In the genomic region with DNA sequence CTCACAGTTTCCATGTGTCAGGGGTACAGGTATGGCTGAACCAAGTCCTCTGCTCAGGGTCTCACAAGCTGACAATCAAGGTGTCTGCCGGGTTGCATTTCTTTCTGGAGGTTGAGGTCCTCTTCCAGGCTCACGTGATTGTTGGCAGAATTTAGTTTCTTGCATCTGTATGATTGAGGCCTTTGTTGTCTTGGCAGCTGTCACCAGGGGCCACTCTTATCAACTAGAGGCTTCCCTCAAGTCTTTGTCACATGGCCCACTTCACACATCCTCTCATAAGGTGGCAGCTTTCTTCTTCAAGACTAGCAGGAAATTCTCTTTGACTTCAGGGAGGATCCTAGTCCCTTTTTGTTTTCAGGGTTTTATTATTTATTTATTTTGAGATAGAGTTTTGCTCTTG, we compare ENCODE assay signal across 17 cellular contexts. TPM values are rescaled to one million over a fixed set of nuclear protein-coding genes. Genes with fewer than 3 reads are reported as not detected.
DNase-seq lines count a peak whose midpoint lies in the region; ATAC-seq and TF ChIP-seq lines count a peak whose summit lies in the region.
"Had no signal": no experiment of that assay in that cellular context is flagged by ENCODE, and none has a peak within 500 bp of the region (broad histone marks: within the 10 kb centered on the region; RNA-seq: fewer than 3 reads in every experiment).

No MANE protein-coding gene starts in this region.

- no peak for TF ChIP-seq EP300 in gastroesophageal sphincter (IDR thresholded peaks at IDR 0.05)

- H3K27ac ChIP-seq in Peyer's patch (no peak overlapping the region), gastroesophageal sphincter (no peak overlapping the region)
- H3K27ac ChIP-seq: neutrophil had no signal

- H3K27me3 ChIP-seq in Peyer's patch: no peaks in the 10 kb centered on the region
- no peaks in the 10 kb centered on the region for H3K27me3 ChIP-seq in gastroesophageal sphincter
- H3K27me3 ChIP-seq: neutrophil, spleen had no signal

- TF ChIP-seq CTCF in Peyer's patch (IDR thresholded peaks at IDR 0.05): peak in 1 of 6 experiments; percentile 23
- TF ChIP-seq CTCF in progenitor cell of endocrine pancreas (IDR thresholded peaks at IDR 0.05; ENCODE audit: unreplicated experiment): no peak
- no peak for TF ChIP-seq CTCF in gastroesophageal sphincter (IDR thresholded peaks at IDR 0.05)
- no peak for TF ChIP-seq CTCF in WTC11 (IDR thresholded peaks at IDR 0.05)

- no peak for ATAC-seq in activated T-cell treated with anti-CD3 and anti-CD28 coated beads, Interleukin-2, amount 50 U/mL, for 4 hours
- ATAC-seq in gastroesophageal sphincter: no peak
- ATAC-seq in GM18858 (IDR thresholded peaks at IDR 0.05; ENCODE audit: unreplicated experiment): no peak
- no peak for ATAC-seq in WTC11
- ATAC-seq: HepG2 had no signal

- peaks cover 52% of the 10 kb centered on the region for H3K4me1 Mint-ChIP-seq in activated T-cell treated with anti-CD3 and anti-CD28 coated beads, Interleukin-2, amount 50 U/mL, for 4 hours (ENCODE audit: low read depth)
- H3K4me1 Mint-ChIP-seq in progenitor cell of endocrine pancreas (ENCODE audit: low read depth) (peaks cover 27% of the 10 kb centered on the region), WTC11 (peaks cover 34% of the 10 kb centered on the region)

- TF ChIP-seq POLR2A in Peyer's patch (IDR thresholded peaks at IDR 0.05): no peak
- no peak for TF ChIP-seq POLR2A in gastroesophageal sphincter (IDR thresholded peaks at IDR 0.05)

- DNase-seq in stimulated activated CD4-positive, alpha-beta T cell treated with anti-CD3 and anti-CD28 coated beads, Interleukin-2, amount 100 ng/mL, for 4 hours (ENCODE audit: low read depth): peak; percentile 20
- no peak for DNase-seq in stimulated activated CD4-positive, alpha-beta T cell treated with anti-CD3 and anti-CD28 coated beads, Interleukin-12 subunit alpha, Interleukin-12 subunit beta, amount 100 ng/mL, for 4 hours
- peak in 2 of 3 donors; percentile 44 to 70 for DNase-seq in Peyer's patch
- peak; percentile 14 for DNase-seq in activated T-cell treated with anti-CD3 and anti-CD28 coated beads, Interleukin-2, amount 50 U/mL, for 4 hours
- no peak for DNase-seq in progenitor cell of endocrine pancreas (ENCODE audit: low spot score, unreplicated experiment)
- no peak for DNase-seq in WTC11 (ENCODE audit: low spot score)
- DNase-seq: AML-193, head of caudate nucleus, HFFc6, NCI-H1694 treated with DMSO at 0.1 percent for 48 hours, SIG-M5, spleen had no signal

- 93% methylated on average over 2 of the region's 2 CpGs; no CpG with 5 or more reads in 1 of the 2 donors for WGBS in gastroesophageal sphincter (ENCODE audit: low coverage in 1 of 2), 2 donors

- H3K27ac Mint-ChIP-seq in progenitor cell of endocrine pancreas: peak overlapping the region; percentile 5
- H3K27ac Mint-ChIP-seq in WTC11: no peak overlapping the region
- H3K27ac Mint-ChIP-seq: brain, HFFc6 had no signal

- H3K4me1 ChIP-seq in Peyer's patch (peaks cover 0 to 69% (median 18%) of the 10 kb centered on the region in 4 donors), gastroesophageal sphincter (peaks cover 0 to 24% (median 4%) of the 10 kb centered on the region in 3 donors)

- H3K4me3 ChIP-seq in Peyer's patch: no peak overlapping the region
- no peak overlapping the region for H3K4me3 ChIP-seq in gastroesophageal sphincter
- H3K4me3 ChIP-seq: spleen had no signal

- H3K9me3 ChIP-seq in Peyer's patch (no peaks in the 10 kb centered on the region), gastroesophageal sphincter (no peaks in the 10 kb centered on the region)
- H3K9me3 ChIP-seq: neutrophil, spleen had no signal

- H3K36me3 Mint-ChIP-seq in activated T-cell treated with anti-CD3 and anti-CD28 coated beads, Interleukin-2, amount 50 U/mL, for 4 hours (ENCODE audit: insufficient read depth): no peaks in the 10 kb centered on the region
- H3K36me3 Mint-ChIP-seq in progenitor cell of endocrine pancreas (ENCODE audit: insufficient read depth) (no peaks in the 10 kb centered on the region), WTC11 (no peaks in the 10 kb centered on the region)
- H3K36me3 Mint-ChIP-seq: brain had no signal

- no peaks in the 10 kb centered on the region for H3K27me3 Mint-ChIP-seq in activated T-cell treated with anti-CD3 and anti-CD28 coated beads, Interleukin-2, amount 50 U/mL, for 4 hours (ENCODE audit: low read depth)
- H3K27me3 Mint-ChIP-seq in progenitor cell of endocrine pancreas (no peaks in the 10 kb centered on the region), WTC11 (ENCODE audit: low read depth) (no peaks in the 10 kb centered on the region; the same call in 1 of the 2 replicates)

- H3K4me3 Mint-ChIP-seq in activated T-cell treated with anti-CD3 and anti-CD28 coated beads, Interleukin-2, amount 50 U/mL, for 4 hours: no peak overlapping the region
- H3K4me3 Mint-ChIP-seq in progenitor cell of endocrine pancreas (ENCODE audit: low read depth) (no peak overlapping the region), WTC11 (no peak overlapping the region)
- H3K4me3 Mint-ChIP-seq: brain, HFFc6 had no signal

- POLR2A ChIA-PET in WTC11 (lab: Charles Lee): no interaction called here

- CTCF ChIA-PET in WTC11 (lab: Charles Lee): no interaction called here

- no peaks in the 10 kb centered on the region for H3K9me3 Mint-ChIP-seq in activated T-cell treated with anti-CD3 and anti-CD28 coated beads, Interleukin-2, amount 50 U/mL, for 4 hours
- H3K9me3 Mint-ChIP-seq in progenitor cell of endocrine pancreas (ENCODE audit: low read depth) (no peaks in the 10 kb centered on the region), WTC11 (peaks cover 3% of the 10 kb centered on the region; the same call in 1 of the 2 replicates)
- H3K9me3 Mint-ChIP-seq: HFFc6 had no signal

- H3K36me3 ChIP-seq in Peyer's patch: no peaks in the 10 kb centered on the region
- no peaks in the 10 kb centered on the region for H3K36me3 ChIP-seq in gastroesophageal sphincter
- H3K36me3 ChIP-seq: neutrophil, spleen had no signal

TF ChIP-seq in WTC11, 78 proteins besides CTCF, POLR2A, EP300 and RAD21 (continues in another document):
- TF ChIP-seq, protein P1, sequence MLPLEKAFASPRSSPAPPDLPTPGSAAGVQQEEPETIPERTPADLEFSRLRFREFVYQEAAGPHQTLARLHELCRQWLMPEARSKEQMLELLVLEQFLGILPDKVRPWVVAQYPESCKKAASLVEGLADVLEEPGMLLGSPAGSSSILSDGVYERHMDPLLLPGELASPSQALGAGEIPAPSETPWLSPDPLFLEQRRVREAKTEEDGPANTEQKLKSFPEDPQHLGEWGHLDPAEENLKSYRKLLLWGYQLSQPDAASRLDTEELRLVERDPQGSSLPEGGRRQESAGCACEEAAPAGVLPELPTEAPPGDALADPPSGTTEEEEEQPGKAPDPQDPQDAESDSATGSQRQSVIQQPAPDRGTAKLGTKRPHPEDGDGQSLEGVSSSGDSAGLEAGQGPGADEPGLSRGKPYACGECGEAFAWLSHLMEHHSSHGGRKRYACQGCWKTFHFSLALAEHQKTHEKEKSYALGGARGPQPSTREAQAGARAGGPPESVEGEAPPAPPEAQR (CRISPR knock-in tag; IDR thresholded peaks at IDR 0.05): no peak
- TF ChIP-seq ZNF396 (CRISPR knock-in tag; IDR thresholded peaks at IDR 0.05; ENCODE audit: borderline replicate concordance) (no peak), NR1H2 (CRISPR knock-in tag; IDR thresholded peaks at IDR 0.05) (no peak), FOXK1 (CRISPR knock-in tag; IDR thresholded peaks at IDR 0.05) (no peak), EMX1 (CRISPR knock-in tag; IDR thresholded peaks at IDR 0.05) (no peak)
- TF ChIP-seq, protein P2, sequence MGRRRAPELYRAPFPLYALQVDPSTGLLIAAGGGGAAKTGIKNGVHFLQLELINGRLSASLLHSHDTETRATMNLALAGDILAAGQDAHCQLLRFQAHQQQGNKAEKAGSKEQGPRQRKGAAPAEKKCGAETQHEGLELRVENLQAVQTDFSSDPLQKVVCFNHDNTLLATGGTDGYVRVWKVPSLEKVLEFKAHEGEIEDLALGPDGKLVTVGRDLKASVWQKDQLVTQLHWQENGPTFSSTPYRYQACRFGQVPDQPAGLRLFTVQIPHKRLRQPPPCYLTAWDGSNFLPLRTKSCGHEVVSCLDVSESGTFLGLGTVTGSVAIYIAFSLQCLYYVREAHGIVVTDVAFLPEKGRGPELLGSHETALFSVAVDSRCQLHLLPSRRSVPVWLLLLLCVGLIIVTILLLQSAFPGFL (CRISPR knock-in tag; IDR thresholded peaks at IDR 0.05; ENCODE audit: borderline replicate concordance): no peak
- TF ChIP-seq, protein P3, sequence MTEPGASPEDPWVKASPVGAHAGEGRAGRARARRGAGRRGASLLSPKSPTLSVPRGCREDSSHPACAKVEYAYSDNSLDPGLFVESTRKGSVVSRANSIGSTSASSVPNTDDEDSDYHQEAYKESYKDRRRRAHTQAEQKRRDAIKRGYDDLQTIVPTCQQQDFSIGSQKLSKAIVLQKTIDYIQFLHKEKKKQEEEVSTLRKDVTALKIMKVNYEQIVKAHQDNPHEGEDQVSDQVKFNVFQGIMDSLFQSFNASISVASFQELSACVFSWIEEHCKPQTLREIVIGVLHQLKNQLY (CRISPR knock-in tag; IDR thresholded peaks at IDR 0.05): no peak
- TF ChIP-seq, protein P4, sequence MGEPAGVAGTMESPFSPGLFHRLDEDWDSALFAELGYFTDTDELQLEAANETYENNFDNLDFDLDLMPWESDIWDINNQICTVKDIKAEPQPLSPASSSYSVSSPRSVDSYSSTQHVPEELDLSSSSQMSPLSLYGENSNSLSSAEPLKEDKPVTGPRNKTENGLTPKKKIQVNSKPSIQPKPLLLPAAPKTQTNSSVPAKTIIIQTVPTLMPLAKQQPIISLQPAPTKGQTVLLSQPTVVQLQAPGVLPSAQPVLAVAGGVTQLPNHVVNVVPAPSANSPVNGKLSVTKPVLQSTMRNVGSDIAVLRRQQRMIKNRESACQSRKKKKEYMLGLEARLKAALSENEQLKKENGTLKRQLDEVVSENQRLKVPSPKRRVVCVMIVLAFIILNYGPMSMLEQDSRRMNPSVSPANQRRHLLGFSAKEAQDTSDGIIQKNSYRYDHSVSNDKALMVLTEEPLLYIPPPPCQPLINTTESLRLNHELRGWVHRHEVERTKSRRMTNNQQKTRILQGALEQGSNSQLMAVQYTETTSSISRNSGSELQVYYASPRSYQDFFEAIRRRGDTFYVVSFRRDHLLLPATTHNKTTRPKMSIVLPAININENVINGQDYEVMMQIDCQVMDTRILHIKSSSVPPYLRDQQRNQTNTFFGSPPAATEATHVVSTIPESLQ (CRISPR knock-in tag; IDR thresholded peaks at IDR 0.05): no peak

RNA-seq across cellular contexts. Expression of a gene that starts 46.0 kb away (rescaled TPM):
- total RNA-seq in Peyer's patch (1,000 to 10,000 TPM in 1 of 4 donors, 100 to 1,000 TPM in 3; 267 to 2,466 (median 503) TPM), progenitor cell of endocrine pancreas (73.7 and 88.8 TPM in 2 replicates), gastroesophageal sphincter (100 to 1,000 TPM in 3 of 4 donors, 10 to 100 TPM in 1; 78.0 to 286 (median 179) TPM), WTC11 (2021) (23.9 to 57.4 TPM (median 50.8 TPM) in 3 replicates)
- total RNA-seq in activated T-cell treated with anti-CD3 and anti-CD28 coated beads, Interleukin-2, amount 50 U/mL, for 4 hours: 10 to 100 TPM; 16.8 to 19.5 (median 18.1) TPM

RNA-seq across cellular contexts. Expression of a gene that starts 56.2 kb away (rescaled TPM):
- total RNA-seq in Peyer's patch: 100 to 1,000 TPM in 2 of 4 donors, 10 to 100 TPM in 2; 58.6 to 181 (median 115) TPM
- 100 to 1,000 TPM; 184 to 196 (median 195) TPM for total RNA-seq in activated T-cell treated with anti-CD3 and anti-CD28 coated beads, Interleukin-2, amount 50 U/mL, for 4 hours
- 282 and 288 TPM in 2 replicates for total RNA-seq in progenitor cell of endocrine pancreas
- total RNA-seq in gastroesophageal sphincter: 100 to 1,000 TPM; 140 to 241 (median 162) TPM
- total RNA-seq in WTC11 (2021): 214 to 234 TPM (median 220 TPM) in 3 replicates

Comparison
In these comparisons a context has a peak if more than half of its experiments do, and no peak if none do; other contexts are left out.
1. DNase-seq: peak in stimulated activated CD4-positive, alpha-beta T cell treated with anti-CD3 and anti-CD28 coated beads, Interleukin-2, amount 100 ng/mL, for 4 hours (single experiment), Peyer's patch (2 of 3) and activated T-cell treated with anti-CD3 and anti-CD28 coated beads, Interleukin-2, amount 50 U/mL, for 4 hours (single experiment); none in stimulated activated CD4-positive, alpha-beta T cell treated with anti-CD3 and anti-CD28 coated beads, Interleukin-12 subunit alpha, Interleukin-12 subunit beta, amount 100 ng/mL, for 4 hours (single experiment), progenitor cell of endocrine pancreas (single experiment) and WTC11 (single experiment).